Comparison of ENCODE assay signal across 13 cellular contexts in the genomic region with DNA sequence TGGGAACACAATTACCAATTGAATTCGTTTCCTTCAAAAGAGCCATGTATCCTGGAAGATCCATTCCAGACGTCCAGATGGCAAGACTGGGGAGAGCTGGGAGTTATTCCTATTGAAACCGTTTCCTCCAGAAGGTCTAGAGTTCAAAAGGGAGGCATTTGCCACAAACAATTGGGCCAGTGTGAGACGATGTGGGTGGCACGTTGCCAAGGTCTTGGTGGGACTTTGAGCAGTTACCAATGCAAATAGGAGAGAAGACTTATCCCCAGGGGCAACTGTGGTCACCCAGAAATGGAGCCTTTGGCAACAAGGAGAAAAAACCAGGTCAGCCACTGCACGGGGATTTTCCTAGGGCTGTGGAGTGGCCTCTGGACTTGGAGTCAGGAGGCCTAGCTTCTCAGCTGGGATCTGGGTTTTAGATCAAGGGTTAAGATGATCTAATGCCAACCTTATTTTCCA.
DNase-seq lines count a peak whose midpoint lies in the region; ATAC-seq and TF ChIP-seq lines count a peak whose summit lies in the region.
"Had no signal": no experiment of that assay in that cellular context is flagged by ENCODE, and none has a peak within 500 bp of the region (broad histone marks: within the 10 kb centered on the region; RNA-seq: fewer than 3 reads in every experiment).

No MANE protein-coding gene starts in this region.

- no peak for ATAC-seq in GM19452 (IDR thresholded peaks at IDR 0.05; ENCODE audit: unreplicated experiment)

- peaks cover 13% of the 10 kb centered on the region for H3K27me3 ChIP-seq in brain microvascular endothelial cell (replicated peaks)

- DNase-seq in NCI-H2171 treated with DMSO at 0.1 percent for 48 hours (lab: John Stamatoyannopoulos, UW) = peak; percentile 52
- DNase-seq in NCI-H2171 (lab: John Stamatoyannopoulos, UW) = no peak
- DNase-seq in SW480 (ENCODE audit: low spot score) = peak; percentile 55
- peak; percentile 40 for DNase-seq in kidney tubule cell (ENCODE audit: low spot score)
- DNase-seq in substantia nigra (lab: John Stamatoyannopoulos, UW) = peak in 38 of 49 donors; percentile 5 to 78 (median 46)
- no peak for DNase-seq in SW 1271 (lab: John Stamatoyannopoulos, UW)
- no peak for DNase-seq in brain microvascular endothelial cell
- DNase-seq: 8988T, DMS53, NCI-H1092 had no signal

- H3K27ac ChIP-seq in substantia nigra (ENCODE audit: low read depth, low read length, poor library complexity, severe bottlenecking) (no peak overlapping the region), brain microvascular endothelial cell (no peak overlapping the region)
- H3K27ac ChIP-seq: dorsolateral prefrontal cortex, prostate gland had no signal

- TF ChIP-seq CTCF in brain microvascular endothelial cell (IDR thresholded peaks at IDR 0.05; ENCODE audit: low read depth, low read length, missing control alignments) = no peak

- no peak overlapping the region for H3K4me3 ChIP-seq in brain microvascular endothelial cell (ENCODE audit: low read depth, low read length)
- H3K4me3 ChIP-seq: dorsolateral prefrontal cortex, prostate gland had no signal

- in situ Hi-C loops in brain microvascular endothelial cell (cut with HindIII; ENCODE audit: low pct_ligation_motif_present, low sequenced_read_pairs) = no loop called here

- no peaks in the 10 kb centered on the region for H3K36me3 ChIP-seq in brain microvascular endothelial cell (replicated peaks)
- H3K36me3 ChIP-seq: prostate gland had no signal

Comparison
In these comparisons a context has a peak if more than half of its experiments do, and no peak if none do; other contexts are left out.
1. DNase-seq: peak in NCI-H2171 treated with DMSO at 0.1 percent for 48 hours (single experiment), SW480 (single experiment), kidney tubule cell (single experiment) and substantia nigra (38 of 49); none in NCI-H2171 (single experiment), SW 1271 (0 of 2) and brain microvascular endothelial cell (single experiment).